ENCODE assay signal across 1 cellular context in genomic region chr9:135662758-135663450, GRCh38.
TF ChIP-seq lines count a peak whose summit lies in the region.

Gene LCN9, plus strand, starts transcription at chr9:135663309. Its CDS starts 13 bp downstream, at chr9:135663322.

TF ChIP-seq in GM23338, 12 proteins besides CTCF, POLR2A, EP300 and RAD21 (continued from another document):
- no peak for TF ChIP-seq REST (IDR thresholded peaks at IDR 0.05; ENCODE audit: unreplicated experiment)
- TF ChIP-seq, protein P1, sequence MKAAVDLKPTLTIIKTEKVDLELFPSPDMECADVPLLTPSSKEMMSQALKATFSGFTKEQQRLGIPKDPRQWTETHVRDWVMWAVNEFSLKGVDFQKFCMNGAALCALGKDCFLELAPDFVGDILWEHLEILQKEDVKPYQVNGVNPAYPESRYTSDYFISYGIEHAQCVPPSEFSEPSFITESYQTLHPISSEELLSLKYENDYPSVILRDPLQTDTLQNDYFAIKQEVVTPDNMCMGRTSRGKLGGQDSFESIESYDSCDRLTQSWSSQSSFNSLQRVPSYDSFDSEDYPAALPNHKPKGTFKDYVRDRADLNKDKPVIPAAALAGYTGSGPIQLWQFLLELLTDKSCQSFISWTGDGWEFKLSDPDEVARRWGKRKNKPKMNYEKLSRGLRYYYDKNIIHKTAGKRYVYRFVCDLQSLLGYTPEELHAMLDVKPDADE (IDR thresholded peaks at IDR 0.05): no peak
- TF ChIP-seq EZH2 (IDR thresholded peaks at IDR 0.05; ENCODE audit: low read depth, unreplicated experiment): no peak
- TF ChIP-seq NANOG (IDR thresholded peaks at IDR 0.05; ENCODE audit: borderline replicate concordance): no peak
- no peak for TF ChIP-seq ZNF331 (CRISPR knock-in tag; IDR thresholded peaks at IDR 0.05; ENCODE audit: low read depth)
- no peak for TF ChIP-seq EZH2phosphoT487 (IDR thresholded peaks at IDR 0.05; ENCODE audit: unreplicated experiment)
- no peak for TF ChIP-seq JUNB (IDR thresholded peaks at IDR 0.05; ENCODE audit: unreplicated experiment)
- no peak for TF ChIP-seq CREB1 (CRISPR knock-in tag; IDR thresholded peaks at IDR 0.05; ENCODE audit: low read depth)
